Comparison of ENCODE assay signal across 20 cellular contexts in the genomic region with DNA sequence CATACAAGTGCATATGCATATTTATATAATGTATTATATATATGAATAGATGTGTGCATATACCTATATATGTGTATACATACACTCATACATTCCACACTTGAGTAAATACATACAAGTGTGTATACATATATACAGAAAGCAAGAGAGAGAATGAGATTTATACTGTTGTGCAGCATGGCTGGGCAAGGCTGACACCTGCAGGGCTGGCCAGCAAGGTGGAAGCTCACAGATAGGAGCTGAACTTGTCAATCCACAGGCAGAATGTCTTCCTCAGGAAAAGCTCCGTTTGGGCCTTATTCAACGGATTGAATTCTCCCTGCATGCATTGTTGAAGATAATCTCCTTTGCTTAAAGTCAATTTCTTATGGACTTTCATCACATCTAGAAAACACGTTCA.
DNase-seq lines count a peak whose midpoint lies in the region; ATAC-seq and TF ChIP-seq lines count a peak whose summit lies in the region.
"Had no signal": no experiment of that assay in that cellular context is flagged by ENCODE, and none has a peak within 500 bp of the region (broad histone marks: within the 10 kb centered on the region; RNA-seq: fewer than 3 reads in every experiment).

No MANE protein-coding gene starts in this region.

- no peaks in the 10 kb centered on the region for H4K20me1 ChIP-seq in SK-N-SH (ENCODE audit: insufficient read depth)
- no peaks in the 10 kb centered on the region for H4K20me1 ChIP-seq in neural cell (ENCODE audit: insufficient read depth)

- WGBS in SK-N-SH (ENCODE audit: low lambda C conversion rate) = 48% methylated on average over 3 of the region's 3 CpGs
- WGBS in suprapubic skin = 88% methylated on average over 3 of the region's 3 CpGs

- 0 out of 2 replicates have a peak, but pooled peaks have one; percentile 12 for TF ChIP-seq RAD21 in SK-N-SH (IDR thresholded peaks at IDR 0.05; ENCODE audit: low read length)
- peak; percentile 68 for TF ChIP-seq RAD21 in neural cell (conservative IDR thresholded peaks at IDR 0.05)

- no peaks in the 10 kb centered on the region for H3K9me3 ChIP-seq in SK-N-SH
- H3K9me3 ChIP-seq in neural cell (ENCODE audit: low read length) = no peaks in the 10 kb centered on the region
- H3K9me3 ChIP-seq in suprapubic skin = no peaks in the 10 kb centered on the region
- H3K9me3 ChIP-seq: A549 had no signal

- H3K4me2 ChIP-seq in SK-N-SH (no peak overlapping the region), neural cell (ENCODE audit: low read length) (no peak overlapping the region)
- H3K4me2 ChIP-seq: A549, PC-9 had no signal

- peak overlapping the region in 1 of 10 donors; percentile 15 for H3K27ac Mint-ChIP-seq in naive thymus-derived CD8-positive, alpha-beta T cell
- H3K27ac Mint-ChIP-seq: CD14-positive monocyte had no signal

- no peaks in the 10 kb centered on the region for H3K9me3 Mint-ChIP-seq in naive thymus-derived CD8-positive, alpha-beta T cell

- H3K27ac ChIP-seq in SK-N-SH (ENCODE audit: low read depth in 2 of 2, low read length in 1 of 2) (no peak overlapping the region), VCaP (no peak overlapping the region), neural cell (ENCODE audit: low read length) (no peak overlapping the region), suprapubic skin (no peak overlapping the region)
- H3K27ac ChIP-seq: A549, PC-9 had no signal

- ATAC-seq in SK-N-SH treated with all-trans-retinoic acid at 6 μM for 48 hours = no peak
- ATAC-seq in naive thymus-derived CD8-positive, alpha-beta T cell = no peak
- ATAC-seq: A549, Right ventricle myocardium inferior had no signal

- no peaks in the 10 kb centered on the region for H3K79me2 ChIP-seq in SK-N-SH (ENCODE audit: insufficient read depth)
- no peaks in the 10 kb centered on the region for H3K79me2 ChIP-seq in neural cell (replicated peaks; ENCODE audit: insufficient read depth, low read length)

- TF ChIP-seq POLR2A in suprapubic skin (IDR thresholded peaks at IDR 0.05) = no peak

- H3K4me3 ChIP-seq in SK-N-SH (ENCODE audit: low read depth in 2 of 2, low read length in 1 of 2) (no peak overlapping the region), LNCaP clone FGC (ENCODE audit: low read depth, low read length) (no peak overlapping the region), neural cell (ENCODE audit: low read length) (no peak overlapping the region), suprapubic skin (no peak overlapping the region)
- H3K4me3 ChIP-seq: A549, PC-9 had no signal

- H3K27me3 ChIP-seq in SK-N-SH (ENCODE audit: insufficient read depth) (no peaks in the 10 kb centered on the region), neural cell (ENCODE audit: insufficient read depth, low read depth, low read length) (no peaks in the 10 kb centered on the region), suprapubic skin (no peaks in the 10 kb centered on the region)

- no peaks in the 10 kb centered on the region for H3K36me3 ChIP-seq in SK-N-SH (replicated peaks in 1 of 2; ENCODE audit: control insufficient read depth in 1 of 2, insufficient read depth in 2 of 2, low read length in 1 of 2)
- no peaks in the 10 kb centered on the region for H3K36me3 ChIP-seq in neural cell (ENCODE audit: insufficient read depth, low read length)
- H3K36me3 ChIP-seq in suprapubic skin = no peaks in the 10 kb centered on the region

- no peaks in the 10 kb centered on the region; a peak in 1 of 4 replicates for H3K4me1 ChIP-seq in SK-N-SH (ENCODE audit: control insufficient read depth in 1 of 2, insufficient read depth in 2 of 2, low read depth in 1 of 2, low read length in 1 of 2)
- H3K4me1 ChIP-seq in suprapubic skin = peaks cover 11% of the 10 kb centered on the region

- no peak for TF ChIP-seq EP300 in SK-N-SH (IDR thresholded peaks at IDR 0.05; ENCODE audit: borderline replicate concordance in 1 of 2, low read depth in 1 of 2, low read length in 1 of 2)
- TF ChIP-seq EP300 in neural cell (conservative IDR thresholded peaks at IDR 0.05; ENCODE audit: poor library complexity, severe bottlenecking) = no peak
- TF ChIP-seq EP300 in suprapubic skin (IDR thresholded peaks at IDR 0.05) = no peak

- peaks cover 0 to 3% (median 0%) of the 10 kb centered on the region in 5 donors for H3K27me3 Mint-ChIP-seq in naive thymus-derived CD8-positive, alpha-beta T cell

- H3F3A ChIP-seq in SK-N-SH (replicated peaks; ENCODE audit: insufficient read depth) (no peaks in the 10 kb centered on the region), neural cell (ENCODE audit: insufficient read depth, low read length, poor library complexity, severe bottlenecking) (no peaks in the 10 kb centered on the region)

- H3K4me3 Mint-ChIP-seq in naive thymus-derived CD8-positive, alpha-beta T cell = no peak overlapping the region
- H3K4me3 Mint-ChIP-seq: CD14-positive monocyte had no signal

- no peaks in the 10 kb centered on the region for H3K9me2 ChIP-seq in SK-N-SH
- no peaks in the 10 kb centered on the region for H3K9me2 ChIP-seq in neural cell (ENCODE audit: insufficient read depth, low read length)

- CTCF ChIA-PET in SK-N-SH (lab: Yijun Ruan, JAX) = interaction anchor here (1.0 to 1.9 kb wide), 3 partner anchors 12 to 1025 kb away, joined by 3 to 5 read pairs (median 5); no protein-coding TSS in a partner anchor

- TF ChIP-seq CTCF in SK-N-SH (IDR thresholded peaks at IDR 0.05) = no peak
- peak; percentile 72 for TF ChIP-seq CTCF in LNCaP clone FGC (IDR thresholded peaks at IDR 0.05; ENCODE audit: control insufficient read depth, extremely low read depth, insufficient read depth)
- TF ChIP-seq CTCF in VCaP (conservative IDR thresholded peaks at IDR 0.05) = peak; percentile 69
- TF ChIP-seq CTCF in neural cell (IDR thresholded peaks at IDR 0.05; ENCODE audit: poor library complexity, severe bottlenecking) = peak; percentile 53
- TF ChIP-seq CTCF in suprapubic skin (IDR thresholded peaks at IDR 0.05) = no peak

- peaks cover 0 to 5% (median 0%) of the 10 kb centered on the region in 3 donors for H3K36me3 Mint-ChIP-seq in naive thymus-derived CD8-positive, alpha-beta T cell
- H3K36me3 Mint-ChIP-seq: CD14-positive monocyte had no signal

- DNase-seq in SK-N-SH (no peak), LNCaP clone FGC (ENCODE audit: low read depth) (no peak), suprapubic skin (ENCODE audit: low spot score in 2 of 2) (no peak)
- no peak for DNase-seq in naive thymus-derived CD8-positive, alpha-beta T cell
- DNase-seq in activated T-cell treated with anti-CD3 and anti-CD28 coated beads, Interleukin-2, amount 50 U/mL, for 1 hour = no peak
- DNase-seq: COR-L47, H7, KBM-7, NCI-H1048, NCI-H146, NCI-H2081, NCI-H226, NCI-H524 treated with DMSO at 0.1 percent for 48 hours, PC-9 had no signal

- POLR2A ChIA-PET in SK-N-SH (lab: Yijun Ruan, JAX) = no interaction called here
- POLR2A ChIA-PET in naive thymus-derived CD8-positive, alpha-beta T cell (lab: Charles Lee) = no interaction called here

- no peaks in the 10 kb centered on the region for H3K4me1 Mint-ChIP-seq in naive thymus-derived CD8-positive, alpha-beta T cell
- H3K4me1 Mint-ChIP-seq: CD14-positive monocyte had no signal

- no peak overlapping the region for H3K9ac ChIP-seq in SK-N-SH
- H3K9ac ChIP-seq in neural cell (ENCODE audit: low read length) = no peak overlapping the region

- H2AFZ ChIP-seq in SK-N-SH (ENCODE audit: low read depth) (no peak overlapping the region), neural cell (ENCODE audit: low read depth, low read length) (no peak overlapping the region)
- H2AFZ ChIP-seq: PC-9 had no signal

TF ChIP-seq in SK-N-SH, 30 proteins besides CTCF, POLR2A, EP300 and RAD21 (continues in another document):
- no peak for TF ChIP-seq NRF1 (IDR thresholded peaks at IDR 0.05; ENCODE audit: low read depth, low read length)
- no peak for TF ChIP-seq MEF2A (IDR thresholded peaks at IDR 0.05; ENCODE audit: borderline replicate concordance, low read depth)
- TF ChIP-seq MXI1 (IDR thresholded peaks at IDR 0.05; ENCODE audit: low read depth, low read length) = no peak
- no peak for TF ChIP-seq GATA2 (CRISPR knock-in tag; IDR thresholded peaks at IDR 0.05)
- TF ChIP-seq RXRA (IDR thresholded peaks at IDR 0.05; ENCODE audit: borderline replicate concordance, low read depth) = no peak
- no peak for TF ChIP-seq FOXM1 (IDR thresholded peaks at IDR 0.05; ENCODE audit: low read depth)

TF ChIP-seq in SK-N-SH treated with all-trans-retinoic acid at 6 μM for 48 hours, 23 proteins besides CTCF, POLR2A, EP300 and RAD21 (continues in another document):
- TF ChIP-seq ZFP30 (CRISPR knock-in tag; IDR thresholded peaks at IDR 0.05) = no peak

TF ChIP-seq in neural cell, 6 proteins besides CTCF, POLR2A, EP300 and RAD21:
- TF ChIP-seq POLR2AphosphoS5 (IDR thresholded peaks at IDR 0.05) = no peak
- peak; percentile 66 for TF ChIP-seq SMC3 (conservative IDR thresholded peaks at IDR 0.05; ENCODE audit: poor library complexity)

Comparison
In these comparisons a context has a peak if more than half of its experiments do, and no peak if none do; other contexts are left out.
1. CTCF ChIP-seq: peak in LNCaP clone FGC (single experiment), VCaP (single experiment) and neural cell (single experiment); none in SK-N-SH (single experiment) and suprapubic skin (0 of 2).